In the genomic region with DNA sequence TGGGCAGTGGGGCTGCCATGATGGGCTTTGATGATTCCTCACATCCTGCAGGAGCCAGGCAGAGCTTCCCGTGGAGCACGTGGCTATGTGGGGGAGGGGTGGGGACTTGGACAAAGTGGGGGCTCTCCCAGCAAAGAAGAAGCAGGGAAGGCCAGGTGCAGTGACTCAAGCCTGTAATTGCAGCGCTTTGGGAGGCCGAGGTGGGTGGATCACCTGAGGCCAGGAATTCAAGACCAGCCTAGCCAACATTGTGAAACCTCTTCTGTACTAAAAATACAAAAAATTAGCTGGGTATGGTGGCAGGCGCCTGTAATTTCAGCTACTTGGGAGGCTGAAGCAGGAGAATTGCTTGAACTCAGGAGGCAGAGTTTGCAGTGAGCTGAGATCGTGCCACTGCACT, we compare ENCODE assay signal across 5 cellular contexts.
DNase-seq lines count a peak whose midpoint lies in the region; TF ChIP-seq lines count a peak whose summit lies in the region.
"Not testable (repeated sequence)": the region's sequence is repeated elsewhere in the genome, so short reads cannot be mapped to it uniquely, and the experiment has no call there.

No MANE protein-coding gene starts in this region.

- not testable (repeated sequence) for H3K18ac ChIP-seq in trophoblast cell (ENCODE audit: low read length)

- BruUV-seq in MCF 10A (replicated peaks; lab: Mats Ljungman, UMichigan) = not testable (repeated sequence)

- not testable (repeated sequence) for H2BK5ac ChIP-seq in trophoblast cell (ENCODE audit: low read depth, low read length, poor library complexity)

- H3K27me3 ChIP-seq in parathyroid adenoma (ENCODE audit: control insufficient read depth, insufficient read depth, low read length); trophoblast cell (ENCODE audit: insufficient read depth, low read length): not testable (repeated sequence)

- not testable (repeated sequence) for H3K36me3 ChIP-seq in parathyroid adenoma (ENCODE audit: control insufficient read depth, insufficient read depth, low read length); trophoblast cell (ENCODE audit: control insufficient read depth in 1 of 2, insufficient read depth in 2 of 2, low read length in 2 of 2)

- peak overlapping the region; percentile 20 for H3K27ac ChIP-seq in parathyroid adenoma
- H3K27ac ChIP-seq in trophoblast cell (ENCODE audit: low read depth, low read length) = not testable (repeated sequence)

- not testable (repeated sequence) for H2BK120ac ChIP-seq in trophoblast cell (ENCODE audit: insufficient read depth, low read length, poor library complexity)

- CTCF ChIA-PET in MCF 10A (lab: Yijun Ruan, JAX) = not testable (repeated sequence)

- H3K36me3 Mint-ChIP-seq in MCF 10A (ENCODE audit: insufficient read depth, unreplicated experiment) = not testable (repeated sequence)

- POLR2A ChIA-PET in MCF 10A (lab: Yijun Ruan, JAX) = not testable (repeated sequence)

- not testable (repeated sequence) for H3K23ac ChIP-seq in trophoblast cell (ENCODE audit: low read length)

- not testable (repeated sequence) for H2BK12ac ChIP-seq in trophoblast cell (ENCODE audit: low read length)

- not testable (repeated sequence) for H3K4me3 ChIP-seq in parathyroid adenoma (ENCODE audit: low read depth, low read length); trophoblast cell (ENCODE audit: low read depth, low read length)

- H3K27ac Mint-ChIP-seq in MCF 10A (ENCODE audit: low read depth, unreplicated experiment) = not testable (repeated sequence)

- intact Hi-C loops in MCF 10A (cut with micrococcal nuclease) = not testable (repeated sequence)

- not testable (repeated sequence) for H2AFZ ChIP-seq in parathyroid adenoma; trophoblast cell (ENCODE audit: insufficient read depth, low read length, poor library complexity)

- not testable (repeated sequence) for H4K12ac ChIP-seq in trophoblast cell (ENCODE audit: low read depth, low read length)

- H4K8ac ChIP-seq in trophoblast cell (ENCODE audit: low read depth, low read length) = not testable (repeated sequence)

- WGBS in trophoblast cell (ENCODE audit: extremely low coverage, insufficient coverage, insufficient read length) = no CpG with 5 or more reads among the region's 6 CpGs

- H3K14ac ChIP-seq in trophoblast cell (ENCODE audit: low read length) = not testable (repeated sequence)

- DNase-seq in NCI-H146 (lab: John Stamatoyannopoulos, UW) (peak; percentile 13), NCI-H69 (lab: John Stamatoyannopoulos, UW) (peak; percentile 16), MCF 10A (ENCODE audit: unreplicated experiment) (peak; percentile 3), trophoblast cell (peak; percentile 56 to 68)

- not testable (repeated sequence) for H3K4ac ChIP-seq in trophoblast cell (ENCODE audit: low read depth, low read length)

- H3K9me3 ChIP-seq in parathyroid adenoma (ENCODE audit: control insufficient read depth, low read length); trophoblast cell (ENCODE audit: insufficient read depth, low read depth, low read length): not testable (repeated sequence)

- H3K4me1 ChIP-seq in parathyroid adenoma; trophoblast cell (ENCODE audit: control insufficient read depth in 1 of 2, insufficient read depth in 2 of 2, low read length in 2 of 2): not testable (repeated sequence)

- H3K79me1 ChIP-seq in trophoblast cell (ENCODE audit: low read length) = not testable (repeated sequence)

- not testable (repeated sequence) for H3K9me3 Mint-ChIP-seq in MCF 10A (ENCODE audit: unreplicated experiment)

- not testable (repeated sequence) for H3K4me2 ChIP-seq in parathyroid adenoma (ENCODE audit: low read length); trophoblast cell (ENCODE audit: low read length)

- not testable (repeated sequence) for H3K4me3 Mint-ChIP-seq in MCF 10A (ENCODE audit: unreplicated experiment)

- not testable (repeated sequence) for H3K4me1 Mint-ChIP-seq in MCF 10A (ENCODE audit: insufficient read depth, unreplicated experiment)

- not testable (repeated sequence) for TF ChIP-seq CTCF in MCF 10A (IDR thresholded peaks at IDR 0.05; ENCODE audit: unreplicated experiment); parathyroid adenoma (IDR thresholded peaks at IDR 0.05)

- not testable (repeated sequence) for H3K79me2 ChIP-seq in parathyroid adenoma; trophoblast cell (ENCODE audit: control insufficient read depth, insufficient read depth, low read length, poor library complexity)

- H3K27me3 Mint-ChIP-seq in MCF 10A (ENCODE audit: insufficient read depth, unreplicated experiment) = not testable (repeated sequence)

- not testable (repeated sequence) for H2AK5ac ChIP-seq in trophoblast cell (ENCODE audit: low read length)

- not testable (repeated sequence) for H3K9ac ChIP-seq in parathyroid adenoma; trophoblast cell (ENCODE audit: low read length)

- not testable (repeated sequence) for H4K91ac ChIP-seq in trophoblast cell (ENCODE audit: low read depth, low read length)

Comparison
In these comparisons a context has a peak if more than half of its experiments do, and no peak if none do; other contexts are left out.
1. DNase-seq: peak in every context shown above with its lines; median percentile 62 in trophoblast cell; 16 in NCI-H69; 13 in NCI-H146; 3 in MCF 10A.